21 cellular contexts compared by ENCODE assay signal in the genomic region with DNA sequence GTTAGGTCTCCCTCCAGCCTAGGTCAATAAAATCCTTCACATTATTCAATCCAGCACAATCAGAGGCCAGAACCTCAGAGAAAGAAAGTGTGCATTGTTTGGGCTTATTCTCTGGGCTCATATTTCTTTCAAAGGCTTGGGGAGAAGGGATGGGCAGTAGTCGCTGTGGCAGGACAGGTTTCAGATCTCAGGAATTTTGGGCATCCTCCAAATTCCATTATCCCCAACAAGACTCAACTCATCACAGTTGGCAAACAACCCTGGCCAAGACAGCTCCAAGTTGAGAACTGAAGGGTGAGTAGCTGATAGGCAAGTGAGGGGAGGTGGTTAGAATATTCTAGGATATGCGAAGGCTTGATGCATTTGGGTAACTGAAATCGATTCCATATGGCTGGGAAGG.
"Had no signal": no experiment of that assay in that cellular context is flagged by ENCODE, and none has a peak within 500 bp of the region (broad histone marks: within the 10 kb centered on the region; RNA-seq: fewer than 3 reads in every experiment).

No MANE protein-coding gene starts in this region.

- H3K4me1 Mint-ChIP-seq: activated CD4-positive, alpha-beta memory T cell treated with anti-CD3 and anti-CD28 coated beads, Interleukin-2, amount 10 ng/mL, durations not matched to agents 7 days and 5 days; activated naive CD4-positive, alpha-beta T cell treated with anti-CD3 and anti-CD28 coated beads, Interleukin-2, amount 10 ng/mL, durations not matched to agents 7 days and 5 days; activated naive CD8-positive, alpha-beta T cell treated with anti-CD3 and anti-CD28 coated beads, Interleukin-2, amount 50 U/mL, for 24 hours had no signal

- H3K36me3 Mint-ChIP-seq: activated naive CD4-positive, alpha-beta T cell treated with anti-CD3 and anti-CD28 coated beads, Interleukin-2, amount 10 ng/mL, durations not matched to agents 7 days and 5 days; naive B cell had no signal

- ATAC-seq: activated naive CD8-positive, alpha-beta T cell treated with anti-CD3 and anti-CD28 coated beads, Interleukin-2, amount 50 U/mL, for 24 hours; activated T-cell treated with anti-CD3 and anti-CD28 coated beads, Interleukin-2, amount 50 U/mL, for 72 hours; body of pancreas; left lobe of liver; lower lobe of right lung; sciatic nerve had no signal

- H3K4me3 ChIP-seq: body of pancreas, lower lobe of right lung, smooth muscle cell, upper lobe of left lung had no signal

- H3K9me3 Mint-ChIP-seq: activated CD4-positive, alpha-beta memory T cell treated with anti-CD3 and anti-CD28 coated beads, Interleukin-2, amount 10 ng/mL, durations not matched to agents 7 days and 5 days; activated naive CD4-positive, alpha-beta T cell treated with anti-CD3 and anti-CD28 coated beads, Interleukin-2, amount 10 ng/mL, durations not matched to agents 7 days and 5 days; activated naive CD8-positive, alpha-beta T cell treated with anti-CD3 and anti-CD28 coated beads, Interleukin-2, amount 50 U/mL, for 24 hours; activated T-cell treated with anti-CD3 and anti-CD28 coated beads, Interleukin-2, amount 50 U/mL, for 72 hours; naive B cell had no signal

- H3K4me3 Mint-ChIP-seq: activated CD4-positive, alpha-beta memory T cell treated with anti-CD3 and anti-CD28 coated beads, Interleukin-2, amount 10 ng/mL, durations not matched to agents 7 days and 5 days; activated naive CD4-positive, alpha-beta T cell treated with anti-CD3 and anti-CD28 coated beads, Interleukin-2, amount 10 ng/mL, durations not matched to agents 7 days and 5 days; activated naive CD8-positive, alpha-beta T cell treated with anti-CD3 and anti-CD28 coated beads, Interleukin-2, amount 50 U/mL, for 24 hours; activated T-cell treated with anti-CD3 and anti-CD28 coated beads, Interleukin-2, amount 50 U/mL, for 72 hours; naive B cell had no signal

- DNase-seq: activated CD4-positive, alpha-beta memory T cell treated with anti-CD3 and anti-CD28 coated beads, Interleukin-2, amount 10 ng/mL, durations not matched to agents 7 days and 5 days; activated CD4-positive, alpha-beta T cell treated with anti-CD3 and anti-CD28 coated beads for 48 hours; activated effector memory CD4-positive, alpha-beta T cell treated with anti-CD3 and anti-CD28 coated beads, Interleukin-2, amount 50 U/mL, for 16 hours; activated naive CD4-positive, alpha-beta T cell treated with anti-CD3 and anti-CD28 coated beads, Interleukin-2, amount 10 ng/mL, durations not matched to agents 7 days and 5 days; activated naive CD8-positive, alpha-beta T cell treated with anti-CD3 and anti-CD28 coated beads, Interleukin-2, amount 50 U/mL, for 24 hours; activated T-cell treated with anti-CD3 and anti-CD28 coated beads, Interleukin-2, amount 50 U/mL, for 72 hours; anterior cingulate cortex; body of pancreas; central memory CD4-positive, alpha-beta T cell; dermis blood vessel endothelial cell; effector memory CD4-positive, alpha-beta T cell; lower lobe of right lung; naive B cell; nucleus accumbens; stimulated activated CD4-positive, alpha-beta T cell treated with anti-CD3 and anti-CD28 coated beads, Interleukin-15, amount 100 ng/mL, for 24 hours; stimulated activated CD4-positive, alpha-beta T cell treated with anti-CD3 and anti-CD28 coated beads, Interleukin-4, amount 100 ng/mL, for 1 hour; stimulated activated naive CD4-positive, alpha-beta T cell treated with Interleukin-2 at 50 U/mL for 16 hours; upper lobe of left lung had no signal

- H3K27ac Mint-ChIP-seq: activated CD4-positive, alpha-beta memory T cell treated with anti-CD3 and anti-CD28 coated beads, Interleukin-2, amount 10 ng/mL, durations not matched to agents 7 days and 5 days; activated naive CD4-positive, alpha-beta T cell treated with anti-CD3 and anti-CD28 coated beads, Interleukin-2, amount 10 ng/mL, durations not matched to agents 7 days and 5 days; activated naive CD8-positive, alpha-beta T cell treated with anti-CD3 and anti-CD28 coated beads, Interleukin-2, amount 50 U/mL, for 24 hours; activated T-cell treated with anti-CD3 and anti-CD28 coated beads, Interleukin-2, amount 50 U/mL, for 72 hours; naive B cell had no signal
